ENCODE assay signal across 20 cellular contexts in the genomic region with DNA sequence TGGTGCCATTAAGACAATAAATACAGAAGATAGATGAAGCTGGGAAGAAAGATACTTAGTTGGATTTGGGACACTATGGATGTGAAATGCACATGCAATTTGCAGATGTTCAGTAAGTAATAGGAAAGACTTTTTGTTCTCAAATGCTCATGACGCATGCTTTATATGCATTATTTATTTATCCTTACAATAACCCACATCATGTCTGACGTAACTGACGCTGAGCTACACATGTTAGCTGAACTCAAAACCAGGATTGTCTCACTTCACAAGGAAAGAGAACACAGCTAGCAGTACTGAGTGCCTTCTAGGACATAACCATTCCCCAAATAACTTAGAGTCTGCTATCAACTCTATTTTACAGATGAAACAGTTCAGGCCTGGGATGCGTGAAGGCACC.
A peak's percentile ranks its signal among the peaks of the same experiment; 100 is the strongest.
DNase-seq lines count a peak whose midpoint lies in the region; ATAC-seq and TF ChIP-seq lines count a peak whose summit lies in the region.
"Had no signal": no experiment of that assay in that cellular context is flagged by ENCODE, and none has a peak within 500 bp of the region (broad histone marks: within the 10 kb centered on the region; RNA-seq: fewer than 3 reads in every experiment).

No MANE protein-coding gene starts in this region.

- no peak overlapping the region for H3K4me3 Mint-ChIP-seq in T-helper 17 cell
- H3K4me3 Mint-ChIP-seq: CD14-positive monocyte; CD4-positive, alpha-beta memory T cell; CD4-positive, CD25-positive, alpha-beta regulatory T cell; CD8-positive, alpha-beta memory T cell had no signal

- H3K4me1 Mint-ChIP-seq in T-helper 17 cell: peaks cover 20% of the 10 kb centered on the region
- H3K4me1 Mint-ChIP-seq: CD14-positive monocyte had no signal

- TF ChIP-seq CTCF in AG04450 (IDR thresholded peaks at IDR 0.05; ENCODE audit: low read depth, low read length): no peak

- no peaks in the 10 kb centered on the region for H3K36me3 Mint-ChIP-seq in T-helper 17 cell (ENCODE audit: low read depth)
- H3K36me3 Mint-ChIP-seq: CD14-positive monocyte; CD4-positive, CD25-positive, alpha-beta regulatory T cell had no signal

- POLR2A ChIA-PET in AG04450 (lab: Yijun Ruan, JAX): interaction anchor here (0.8 kb wide), 1 partner anchor 162 kb away, joined by 3 read pairs; no protein-coding TSS in a partner anchor

- H3K27ac Mint-ChIP-seq in T-helper 17 cell: peak overlapping the region; percentile 2
- H3K27ac Mint-ChIP-seq: CD14-positive monocyte; CD8-positive, alpha-beta memory T cell had no signal

- H3K27me3 Mint-ChIP-seq in T-helper 17 cell: no peaks in the 10 kb centered on the region
- H3K27me3 Mint-ChIP-seq: CD4-positive, alpha-beta memory T cell; CD4-positive, CD25-positive, alpha-beta regulatory T cell; CD8-positive, alpha-beta memory T cell had no signal

- ATAC-seq in T-helper 17 cell: no peak
- ATAC-seq: A549, GM12878 had no signal

- H3K9me3 ChIP-seq in AG04450 (ENCODE audit: control insufficient read depth, insufficient read depth, low read length) (no peaks in the 10 kb centered on the region; the same call in 1 of the 2 replicates), T-helper 17 cell (ENCODE audit: control insufficient read depth, low read length, poor library complexity, severe bottlenecking) (peaks cover 3% of the 10 kb centered on the region)
- H3K9me3 ChIP-seq: A549, BE2C had no signal

- no peak for DNase-seq in AG04450 (ENCODE audit: low read depth, low spot score)
- DNase-seq in Daoy (ENCODE audit: low read depth): peak; percentile 32
- DNase-seq in T-helper 17 cell: no peak
- no peak for DNase-seq in SKM-1 (lab: John Stamatoyannopoulos, UW; ENCODE audit: unreplicated experiment)
- no peak for DNase-seq in activated naive CD4-positive, alpha-beta T cell treated with anti-CD3 and anti-CD28 coated beads, Interleukin-2, amount 50 U/mL, for 16 hours
- DNase-seq: BE2C; C1 segment of cervical spinal cord; Calu3; CD4-positive, alpha-beta memory T cell; CD4-positive, CD25-positive, alpha-beta regulatory T cell; CD8-positive, alpha-beta memory T cell; COR-L47; DMS79 treated with DMSO at 0.1 percent for 48 hours; EL; GDM1 had no signal

- H3K27me3 ChIP-seq in AG04450 (ENCODE audit: control insufficient read depth, insufficient read depth, low read length): no peaks in the 10 kb centered on the region
- H3K27me3 ChIP-seq: BE2C, BLaER1 had no signal

- CTCF ChIA-PET in AG04450 (lab: Charles Lee): interaction anchor here (1.2 kb wide), 1 partner anchor 496 kb away, joined by 3 read pairs; no protein-coding TSS in a partner anchor

- H3K4me3 ChIP-seq in AG04450 (ENCODE audit: low read depth, low read length): no peak overlapping the region
- H3K4me3 ChIP-seq: A549, BLaER1, GM12878 had no signal

- H3K27ac ChIP-seq in AG04450 (ENCODE audit: low read depth, low read length): peak overlapping the region; percentile 39
- H3K27ac ChIP-seq: 22Rv1, A549, BLaER1 had no signal
